In the genomic region with DNA sequence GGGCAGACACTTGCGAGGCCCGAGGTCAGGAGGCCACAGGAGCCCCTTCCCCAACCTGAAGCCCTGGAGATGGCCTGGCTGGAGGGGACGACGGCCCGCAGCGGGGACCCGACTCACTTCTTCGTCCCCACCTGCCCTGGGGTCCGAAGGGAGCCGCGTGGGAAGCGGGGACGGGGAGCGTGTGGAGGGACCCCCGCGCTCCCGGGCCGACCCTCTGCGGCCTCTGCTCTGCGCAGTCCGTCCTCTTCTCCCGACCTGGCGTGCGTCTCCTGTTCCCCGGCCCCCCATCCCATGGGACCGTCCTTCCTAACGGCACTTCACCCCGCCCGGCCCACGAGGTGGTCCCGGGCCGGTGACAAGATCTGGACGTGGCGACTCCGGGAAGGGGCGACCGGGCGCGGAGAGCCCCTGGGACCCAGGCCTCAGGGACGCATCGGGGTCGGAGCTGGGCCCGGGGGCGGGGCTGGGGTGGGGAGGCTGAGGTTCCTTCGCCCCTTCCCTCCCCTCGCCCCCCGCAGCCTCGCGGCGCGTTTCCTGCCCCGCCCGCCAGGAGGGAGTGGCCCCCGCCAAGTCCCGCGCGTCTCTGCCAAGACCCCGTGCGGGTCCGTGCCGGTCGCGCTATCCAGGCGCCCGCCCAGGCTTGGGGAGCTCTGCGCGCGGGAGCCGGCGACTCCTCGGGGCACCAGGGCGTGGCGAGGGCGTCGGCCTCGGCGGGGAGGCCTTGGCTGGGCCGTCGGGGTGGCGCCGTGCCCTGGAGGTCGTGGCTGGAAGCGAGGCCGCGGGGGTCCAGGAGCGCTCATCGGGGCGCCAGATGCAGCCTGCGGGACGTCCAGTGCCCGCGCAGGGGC, we compare ENCODE assay signal across 12 cellular contexts.
DNase-seq lines count a peak whose midpoint lies in the region; ATAC-seq and TF ChIP-seq lines count a peak whose summit lies in the region.
"Had no signal": no experiment of that assay in that cellular context is flagged by ENCODE, and none has a peak within 500 bp of the region (broad histone marks: within the 10 kb centered on the region; RNA-seq: fewer than 3 reads in every experiment).

No MANE protein-coding gene starts in this region.

- TF ChIP-seq EP300 in SK-N-SH (IDR thresholded peaks at IDR 0.05; ENCODE audit: borderline replicate concordance in 1 of 2, low read depth in 1 of 2, low read length in 1 of 2), result no peak
- TF ChIP-seq EP300 in upper lobe of left lung (IDR thresholded peaks at IDR 0.05), result no peak

- H2BK120ac ChIP-seq in neuronal stem cell (ENCODE audit: low read depth, low read length), result no peak overlapping the region

- H4K91ac ChIP-seq in neuronal stem cell (ENCODE audit: low read depth, low read length, poor library complexity), result no peak overlapping the region

- no peaks in the 10 kb centered on the region for H3F3A ChIP-seq in SK-N-SH (replicated peaks; ENCODE audit: insufficient read depth)

- H2BK5ac ChIP-seq in neuronal stem cell (ENCODE audit: low read length), result no peak overlapping the region

- H3K9ac ChIP-seq in SK-N-SH (no peak overlapping the region), neuronal stem cell (ENCODE audit: low read depth, low read length, poor library complexity) (peak overlapping the region; percentile 89)

- no peak overlapping the region for H2AFZ ChIP-seq in SK-N-SH (ENCODE audit: low read depth)
- H2AFZ ChIP-seq in neuronal stem cell (ENCODE audit: low read length), result no peak overlapping the region

- H3K36me3 ChIP-seq in SK-N-SH (replicated peaks in 1 of 2; ENCODE audit: control insufficient read depth in 1 of 2, insufficient read depth in 2 of 2, low read length in 1 of 2) (no peaks in the 10 kb centered on the region), neuronal stem cell (replicated peaks in 1 of 2; ENCODE audit: control insufficient read depth in 2 of 2, insufficient read depth in 2 of 2, low read length in 2 of 2) (no peaks in the 10 kb centered on the region), upper lobe of left lung (no peaks in the 10 kb centered on the region)
- H3K36me3 ChIP-seq: MG63 had no signal

- POLR2A ChIA-PET in SK-N-SH (lab: Yijun Ruan, JAX), result no interaction called here

- no peak overlapping the region for H3K23ac ChIP-seq in neuronal stem cell (ENCODE audit: low read depth, low read length, poor library complexity)

- 73% methylated on average over 37 of the region's 92 CpGs for WGBS in SK-N-SH (ENCODE audit: low lambda C conversion rate)
- WGBS in neuronal stem cell (ENCODE audit: extremely low coverage in 2 of 2, insufficient read length in 2 of 2, insufficient replicate concordance in 1 of 2), 2 donors, result no CpG with 5 or more reads among the region's 92 CpGs
- 26% methylated on average over 48 of the region's 92 CpGs; no CpG with 5 or more reads in 1 of the 2 donors for WGBS in upper lobe of left lung, 2 donors

- no peaks in the 10 kb centered on the region for H4K20me1 ChIP-seq in SK-N-SH (ENCODE audit: insufficient read depth)

- TF ChIP-seq CTCF in SK-N-SH (IDR thresholded peaks at IDR 0.05) (no peak), fibroblast of villous mesenchyme (IDR thresholded peaks at IDR 0.05; ENCODE audit: insufficient read depth, low read depth, low read length) (no peak), upper lobe of left lung (IDR thresholded peaks at IDR 0.05) (no peak)

- ATAC-seq in SK-N-SH treated with all-trans-retinoic acid at 6 μM for 48 hours (no peak), upper lobe of left lung (ENCODE audit: low FRiP score in 2 of 2) (peak in 1 of 2 donors; percentile 66), GM19467 (IDR thresholded peaks at IDR 0.05; ENCODE audit: unreplicated experiment) (no peak), HG03442 (IDR thresholded peaks at IDR 0.05; ENCODE audit: unreplicated experiment) (no peak)

- peak overlapping the region; percentile 80 for H2BK12ac ChIP-seq in neuronal stem cell (ENCODE audit: low read length)

- peak overlapping the region; percentile 46 for H2BK15ac ChIP-seq in neuronal stem cell (ENCODE audit: low read length)

- peak overlapping the region; percentile 37 for H2AK5ac ChIP-seq in neuronal stem cell (ENCODE audit: low read depth, low read length)

- H3K14ac ChIP-seq in neuronal stem cell (ENCODE audit: low read length), result peak overlapping the region; percentile 82

- CTCF ChIA-PET in SK-N-SH (lab: Yijun Ruan, JAX), result no interaction called here

- H3K4me2 ChIP-seq in SK-N-SH (no peak overlapping the region), neuronal stem cell (ENCODE audit: insufficient read depth, low read length, poor library complexity, severe bottlenecking) (peak overlapping the region; percentile 81)

- peaks cover 2% of the 10 kb centered on the region for H3K79me1 ChIP-seq in neuronal stem cell (ENCODE audit: low read depth, low read length)

- H3K18ac ChIP-seq in neuronal stem cell (ENCODE audit: low read length), result peak overlapping the region; percentile 98

- H3K4me1 ChIP-seq in SK-N-SH (ENCODE audit: control insufficient read depth in 1 of 2, insufficient read depth in 2 of 2, low read depth in 1 of 2, low read length in 1 of 2) (no peaks in the 10 kb centered on the region), neuronal stem cell (ENCODE audit: control insufficient read depth in 2 of 2, insufficient read depth in 1 of 2, low read depth in 1 of 2, low read length in 2 of 2) (peaks cover 0 to 2% of the 10 kb centered on the region in 2 donors), upper lobe of left lung (peaks cover 8 to 11% (median 8%) of the 10 kb centered on the region in 4 donors)

- no peak for TF ChIP-seq RAD21 in SK-N-SH (IDR thresholded peaks at IDR 0.05; ENCODE audit: low read length)

- TF ChIP-seq POLR2A in upper lobe of left lung (IDR thresholded peaks at IDR 0.05), result no peak

- H3K9me2 ChIP-seq in SK-N-SH, result no peaks in the 10 kb centered on the region

- H3K79me2 ChIP-seq in SK-N-SH (ENCODE audit: insufficient read depth), result no peaks in the 10 kb centered on the region

- H3K4me3 ChIP-seq in SK-N-SH (ENCODE audit: low read depth in 2 of 2, low read length in 1 of 2) (peak overlapping the region in 1 of 2 experiments; percentile 21; a peak in 2 of 4 replicates), fibroblast of villous mesenchyme (ENCODE audit: low read depth, low read length) (peak overlapping the region; percentile 31), neuronal stem cell (ENCODE audit: low read length in 2 of 2) (peak overlapping the region in 1 of 2 donors; percentile 80), upper lobe of left lung (peak overlapping the region in 3 of 4 donors; percentile 25 to 45 (median 31))
- H3K4me3 ChIP-seq: MG63, SK-N-MC had no signal

- H3K9me3 ChIP-seq in SK-N-SH (no peaks in the 10 kb centered on the region), neuronal stem cell (replicated peaks in 1 of 2; ENCODE audit: control insufficient read depth in 2 of 2, insufficient read depth in 1 of 2, low read depth in 1 of 2, low read length in 2 of 2) (no peaks in the 10 kb centered on the region), upper lobe of left lung (peaks cover 0 to 7% (median 0%) of the 10 kb centered on the region in 4 donors)
- H3K9me3 ChIP-seq: MG63 had no signal

- no peak overlapping the region for H3K4ac ChIP-seq in neuronal stem cell (ENCODE audit: low read length)

- H3K27me3 ChIP-seq in SK-N-SH (ENCODE audit: insufficient read depth), result no peaks in the 10 kb centered on the region
- H3K27me3 ChIP-seq in neuronal stem cell (ENCODE audit: control insufficient read depth in 3 of 3, insufficient read depth in 3 of 3, low read depth in 1 of 3, low read length in 3 of 3), result peaks cover 8 to 89% (median 32%) of the 10 kb centered on the region in 3 experiments
- H3K27me3 ChIP-seq in upper lobe of left lung, result peaks cover 3 to 21% (median 11%) of the 10 kb centered on the region in 4 donors
- H3K27me3 ChIP-seq: MG63 had no signal

- no peak overlapping the region for H4K8ac ChIP-seq in neuronal stem cell (ENCODE audit: low read depth, low read length)

- DNase-seq in SK-N-SH (peak; percentile 58), fibroblast of villous mesenchyme (ENCODE audit: low read depth) (no peak), neuronal stem cell (ENCODE audit: low spot score) (no peak), upper lobe of left lung (peak in 1 of 2 donors; percentile 85), DMS53 (lab: John Stamatoyannopoulos, UW) (no peak)
- DNase-seq: activated CD4-positive, alpha-beta T cell treated with anti-CD3 and anti-CD28 coated beads, Interleukin-2, amount 10 ng/mL, durations not matched to agents 7 days and 5 days; MG63; NCI-H526 treated with DMSO at 0.1 percent for 48 hours had no signal

- H3K27ac ChIP-seq in SK-N-SH (ENCODE audit: low read depth in 2 of 2, low read length in 1 of 2) (no peak overlapping the region), neuronal stem cell (replicated peaks; ENCODE audit: low read length) (no peak overlapping the region), upper lobe of left lung (no peak overlapping the region)
- H3K27ac ChIP-seq: SK-N-MC had no signal

TF ChIP-seq in SK-N-SH, 30 proteins besides CTCF, POLR2A, EP300 and RAD21 (continues in another document):
- TF ChIP-seq FOXJ3 (CRISPR knock-in tag; IDR thresholded peaks at IDR 0.05), result no peak
- TF ChIP-seq GATA2 (CRISPR knock-in tag; IDR thresholded peaks at IDR 0.05), result no peak
- TF ChIP-seq GABPA (IDR thresholded peaks at IDR 0.05; ENCODE audit: low read depth), result no peak
- TF ChIP-seq ELF1 (IDR thresholded peaks at IDR 0.05), result no peak
- TF ChIP-seq USF2 (IDR thresholded peaks at IDR 0.05; ENCODE audit: borderline replicate concordance, low read depth, low read length), result no peak
- TF ChIP-seq NRF1 (IDR thresholded peaks at IDR 0.05; ENCODE audit: low read depth, low read length), result no peak

TF ChIP-seq in SK-N-SH treated with all-trans-retinoic acid at 6 μM for 48 hours, 23 proteins besides CTCF, POLR2A, EP300 and RAD21 (continues in another document):
- TF ChIP-seq TOX (CRISPR knock-in tag; IDR thresholded peaks at IDR 0.05; ENCODE audit: borderline replicate concordance), result no peak
- no peak for TF ChIP-seq ESRRG (CRISPR knock-in tag; IDR thresholded peaks at IDR 0.05)
